Comparison of ENCODE assay signal across 8 cellular contexts in the genomic region with DNA sequence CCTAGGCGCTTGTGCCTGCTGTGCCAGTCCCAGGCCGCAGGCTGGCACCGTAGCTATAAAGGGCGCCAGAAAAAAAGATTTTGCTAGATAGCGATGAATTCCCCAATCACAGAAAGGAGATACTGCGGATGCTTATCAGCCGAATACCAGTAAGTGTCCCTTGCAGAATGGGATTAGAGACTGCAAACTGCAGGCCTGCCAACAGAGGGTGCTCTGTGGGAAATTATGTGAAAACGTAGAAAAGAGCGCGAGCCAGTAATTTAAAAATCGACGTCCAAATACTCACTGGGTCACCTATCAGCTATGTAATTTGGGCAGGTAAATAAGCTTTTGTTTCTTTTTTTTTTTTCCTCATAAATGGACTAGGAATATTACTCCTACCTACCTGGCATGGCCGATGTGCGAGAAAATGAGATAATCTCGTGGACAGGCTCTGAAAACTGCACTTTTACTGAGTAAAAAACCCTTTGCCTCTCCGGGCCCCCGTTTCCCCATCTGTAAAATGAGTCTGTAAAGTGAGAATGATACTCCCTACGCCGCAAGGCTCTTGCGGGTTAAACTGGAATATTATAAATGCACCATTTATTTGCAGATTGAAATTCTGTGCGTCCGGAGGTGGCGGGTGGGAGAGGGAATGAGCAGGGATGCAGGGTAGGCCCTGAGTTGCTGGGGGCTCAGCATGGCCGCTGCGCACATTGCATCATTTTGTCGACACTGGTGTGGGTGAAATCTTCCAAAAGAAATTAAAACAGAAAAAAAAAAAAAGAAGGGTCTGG. TPM values are rescaled to one million over a fixed set of nuclear protein-coding genes. Genes with fewer than 3 reads are reported as not detected.
A peak's percentile ranks its signal among the peaks of the same experiment; 100 is the strongest.
DNase-seq lines count a peak whose midpoint lies in the region; ATAC-seq, FAIRE-seq and TF ChIP-seq lines count a peak whose summit lies in the region.

No MANE protein-coding gene starts in this region.

- H3K23me2 ChIP-seq in H1 (ENCODE audit: low read depth, low read length) = peaks cover 4% of the 10 kb centered on the region

- no peak overlapping the region for H2BK20ac ChIP-seq in H1 (ENCODE audit: low read length)

- H4K20me1 ChIP-seq in H1 (replicated peaks in 1 of 2; ENCODE audit: control insufficient read depth in 1 of 2, insufficient read depth in 2 of 2, low read length in 2 of 2) = peaks cover 0 to 4% of the 10 kb centered on the region in 2 experiments

- POLR2A ChIA-PET in activated CD8-positive, alpha-beta T cell treated with anti-CD3 and anti-CD28 coated beads, Interleukin-2, amount 10 ng/mL, durations not matched to agents 7 days and 5 days (lab: Charles Lee) = interaction anchor here (0.5 to 4.0 kb wide), 11 partner anchors 10 to 473 kb away, joined by 3 to 46 read pairs (median 5); a partner anchor contains a TSS
- POLR2A ChIA-PET in H1 (lab: Charles Lee; ENCODE audit: partially characterized antibody) = interaction anchor here (0.9 to 4.5 kb wide), 7 partner anchors 9 to 492 kb away, joined by 3 to 18 read pairs (median 4); a partner anchor contains a TSS

- H3K56ac ChIP-seq in H1 (replicated peaks; ENCODE audit: insufficient read length, low read depth, low read length) = peak overlapping the region; percentile 85

- no peaks in the 10 kb centered on the region for H3K27me3 Mint-ChIP-seq in activated CD8-positive, alpha-beta T cell treated with anti-CD3 and anti-CD28 coated beads, Interleukin-2, amount 10 ng/mL, durations not matched to agents 7 days and 5 days (ENCODE audit: low read depth)
- no peaks in the 10 kb centered on the region for H3K27me3 Mint-ChIP-seq in mesothelial cell of epicardium (ENCODE audit: low read depth)

- peak overlapping the region; percentile 78; the same call in 1 of the 2 replicates for H3K27ac ChIP-seq in H1 (ENCODE audit: low read depth, low read length)

- peak overlapping the region; percentile 97 for H3K18ac ChIP-seq in H1 (ENCODE audit: extremely low read depth, low read length)

- FAIRE-seq in A204.1 (lab: Jason Lieb, UNC) = peak; percentile 89
- FAIRE-seq in H1 (lab: Jason Lieb, UNC) = no peak

- peaks cover under 1 to 4% (median under 1%) of the 10 kb centered on the region in 4 experiments; a peak in 3 of 8 replicates for H3K36me3 ChIP-seq in H1 (ENCODE audit: control insufficient read depth in 2 of 4, insufficient read depth in 4 of 4, low read length in 3 of 4)

- DNase-seq in HK-2 (ENCODE audit: unreplicated experiment) = peak; percentile 56
- DNase-seq in NCI-H82 treated with DMSO at 0.1 percent for 48 hours (lab: John Stamatoyannopoulos, UW; ENCODE audit: unreplicated experiment) = peak; percentile 61
- DNase-seq in activated CD8-positive, alpha-beta T cell treated with anti-CD3 and anti-CD28 coated beads, Interleukin-2, amount 10 ng/mL, durations not matched to agents 7 days and 5 days = peak; percentile 81
- DNase-seq in H1 (ENCODE audit: low read depth in 1 of 2, low spot score in 2 of 2) = peak in 1 of 2 experiments; percentile 70
- peak in 1 of 2 experiments; percentile 58 for DNase-seq in mesothelial cell of epicardium (ENCODE audit: low spot score in 2 of 2, unreplicated experiment in 2 of 2)
- DNase-seq in stimulated activated CD8-positive, alpha-beta memory T cell treated with anti-CD3 and anti-CD28 coated beads, Interleukin-2, amount 100 ng/mL, for 48 hours (ENCODE audit: low read depth in 2 of 2) = peak; percentile 18 to 55

- no peaks in the 10 kb centered on the region for H3K9me3 ChIP-seq in H1 (ENCODE audit: insufficient read depth in 2 of 2, low read depth in 1 of 2, low read length in 1 of 2)

- H3K4me3 Mint-ChIP-seq in activated CD8-positive, alpha-beta T cell treated with anti-CD3 and anti-CD28 coated beads, Interleukin-2, amount 10 ng/mL, durations not matched to agents 7 days and 5 days = peak overlapping the region; percentile 79
- peak overlapping the region; percentile 87 for H3K4me3 Mint-ChIP-seq in mesothelial cell of epicardium

- peak overlapping the region; percentile 72 to 95 (median 87) for H3K4me3 ChIP-seq in H1 (ENCODE audit: extremely low read depth in 1 of 4, insufficient read depth in 2 of 4, low read depth in 3 of 4, low read length in 4 of 4)

- H2AFZ ChIP-seq in H1 (ENCODE audit: low read length) = no peak overlapping the region

- H3K23ac ChIP-seq in H1 (ENCODE audit: insufficient read length) = no peak overlapping the region

- peaks cover 0 to 2% of the 10 kb centered on the region in 2 experiments; a peak in 1 of 4 replicates for H3K79me2 ChIP-seq in H1 (ENCODE audit: control insufficient read depth in 1 of 2, insufficient read depth in 2 of 2, low read length in 2 of 2)

- no peak overlapping the region for H2AK5ac ChIP-seq in H1 (ENCODE audit: low read depth, low read length)

- no peak; a peak in 1 of 3 replicates for TF ChIP-seq POLR2A in H1 (IDR thresholded peaks at IDR 0.05; ENCODE audit: control extremely low read depth in 1 of 2, low read depth in 2 of 2, low read length in 2 of 2)

- peak overlapping the region; percentile 84; the same call in 1 of the 2 replicates for H4K8ac ChIP-seq in H1 (ENCODE audit: extremely low read depth, insufficient read depth, low read length)

- peaks cover 9% of the 10 kb centered on the region for H3K36me3 Mint-ChIP-seq in activated CD8-positive, alpha-beta T cell treated with anti-CD3 and anti-CD28 coated beads, Interleukin-2, amount 10 ng/mL, durations not matched to agents 7 days and 5 days (ENCODE audit: low read depth)
- peaks cover 2% of the 10 kb centered on the region for H3K36me3 Mint-ChIP-seq in mesothelial cell of epicardium

- TF ChIP-seq EP300 in H1 (IDR thresholded peaks at IDR 0.05; ENCODE audit: borderline replicate concordance in 1 of 2, low read depth in 2 of 2, low read length in 2 of 2) = no peak

- H3K14ac ChIP-seq in H1 (ENCODE audit: insufficient read length) = no peak overlapping the region

- peak overlapping the region; percentile 39 for H4K91ac ChIP-seq in H1 (replicated peaks; ENCODE audit: insufficient read length, low read length)

- peak; percentile 40 for ATAC-seq in GM18511 (IDR thresholded peaks at IDR 0.05; ENCODE audit: unreplicated experiment)
- peak; percentile 14 for ATAC-seq in activated CD8-positive, alpha-beta T cell treated with anti-CD3 and anti-CD28 coated beads, Interleukin-2, amount 10 ng/mL, durations not matched to agents 7 days and 5 days

- H2BK12ac ChIP-seq in H1 (ENCODE audit: low read depth, low read length) = no peak overlapping the region

- H2BK5ac ChIP-seq in H1 (ENCODE audit: low read depth, low read length) = peak overlapping the region; percentile 88; the same call in 1 of the 2 replicates

- no peaks in the 10 kb centered on the region for H3K9me3 Mint-ChIP-seq in activated CD8-positive, alpha-beta T cell treated with anti-CD3 and anti-CD28 coated beads, Interleukin-2, amount 10 ng/mL, durations not matched to agents 7 days and 5 days (ENCODE audit: insufficient read depth)
- no peaks in the 10 kb centered on the region for H3K9me3 Mint-ChIP-seq in mesothelial cell of epicardium

- TF ChIP-seq CTCF in H1 (IDR thresholded peaks at IDR 0.05; ENCODE audit: control extremely low read depth in 1 of 3, insufficient read depth in 1 of 3, low read depth in 1 of 3, low read length in 3 of 3) (peak; percentile 52 to 74 (median 52); a peak in 3 of 4 replicates), mesothelial cell of epicardium (IDR thresholded peaks at IDR 0.05; ENCODE audit: unreplicated experiment) (peak; percentile 79)

- H3K4me1 Mint-ChIP-seq in activated CD8-positive, alpha-beta T cell treated with anti-CD3 and anti-CD28 coated beads, Interleukin-2, amount 10 ng/mL, durations not matched to agents 7 days and 5 days (ENCODE audit: low read depth) = peaks cover 34% of the 10 kb centered on the region
- peaks cover 24% of the 10 kb centered on the region for H3K4me1 Mint-ChIP-seq in mesothelial cell of epicardium

- H3K4ac ChIP-seq in H1 (replicated peaks; ENCODE audit: insufficient read length, low read depth, low read length) = no peak overlapping the region

- H3K4me2 ChIP-seq in H1 (ENCODE audit: insufficient read depth in 1 of 2, low read depth in 2 of 2, low read length in 2 of 2) = peak overlapping the region; percentile 66 to 70

- H3K27me3 ChIP-seq in H1 (replicated peaks in 1 of 4; ENCODE audit: control insufficient read depth in 3 of 4, extremely low read depth in 1 of 4, insufficient read depth in 3 of 4, low read length in 3 of 4) = no peaks in the 10 kb centered on the region

- 9% methylated on average over 26 of the region's 26 CpGs; no CpG with 5 or more reads in 1 of the 2 experiments for WGBS in H1 (ENCODE audit: extremely low coverage in 1 of 2, insufficient coverage in 1 of 2, insufficient read length in 1 of 2, insufficient replicate concordance in 2 of 2, low coverage in 1 of 2, low lambda C conversion rate in 2 of 2, missing lambda C conversion rate in 1 of 2), 2 experiments

- peaks cover 0 to 8% (median 2%) of the 10 kb centered on the region in 4 experiments; a peak in 2 of 7 replicates for H3K4me1 ChIP-seq in H1 (replicated peaks in 1 of 4; ENCODE audit: control insufficient read depth in 3 of 4, insufficient read depth in 4 of 4, low read length in 3 of 4)

- CTCF ChIA-PET in activated CD8-positive, alpha-beta T cell treated with anti-CD3 and anti-CD28 coated beads, Interleukin-2, amount 10 ng/mL, durations not matched to agents 7 days and 5 days (lab: Charles Lee) = interaction anchor here (0.7 to 7.8 kb wide), 20 partner anchors 10 to 634 kb away, joined by 3 to 77 read pairs (median 5); a partner anchor contains a TSS
- CTCF ChIA-PET in H1 (lab: Charles Lee; ENCODE audit: partially characterized antibody) = interaction anchor here (0.7 to 8.6 kb wide), 13 partner anchors 9 to 635 kb away, joined by 3 to 139 read pairs (median 5); a partner anchor contains a TSS

- peak overlapping the region; percentile 76 for H4K5ac ChIP-seq in H1 (ENCODE audit: insufficient read length, low read depth, low read length)

- H2BK120ac ChIP-seq in H1 (replicated peaks; ENCODE audit: low read depth, low read length) = no peak overlapping the region

- H3K27ac Mint-ChIP-seq in activated CD8-positive, alpha-beta T cell treated with anti-CD3 and anti-CD28 coated beads, Interleukin-2, amount 10 ng/mL, durations not matched to agents 7 days and 5 days = peak overlapping the region; percentile 88
- H3K27ac Mint-ChIP-seq in mesothelial cell of epicardium = peak overlapping the region; percentile 97

- H2BK15ac ChIP-seq in H1 (ENCODE audit: low read length) = no peak overlapping the region

- no peaks in the 10 kb centered on the region for H3K79me1 ChIP-seq in H1 (ENCODE audit: low read depth, low read length)

- H3K9ac ChIP-seq in H1 (replicated peaks in 1 of 4; ENCODE audit: extremely low read depth in 1 of 4, low read depth in 3 of 4, low read length in 3 of 4) = peak overlapping the region; percentile 67 to 88 (median 84)

- peak; percentile 28 to 48; a peak in 3 of 4 replicates for TF ChIP-seq RAD21 in H1 (IDR thresholded peaks at IDR 0.05 in 1 of 2, conservative IDR thresholded peaks at IDR 0.05 in 1 of 2; ENCODE audit: low read depth in 2 of 2, low read length in 2 of 2)

RNA-seq across cellular contexts. Expression of a gene that starts 1.2 kb away (rescaled TPM):
- 10 to 100 TPM; 25.2 to 30.5 TPM for total RNA-seq in activated CD8-positive, alpha-beta T cell treated with anti-CD3 and anti-CD28 coated beads, Interleukin-2, amount 10 ng/mL, durations not matched to agents 7 days and 5 days
- total RNA-seq in H1 (2021; fragmentation: NEBNext Ultra II Directional; extraction: Animal tissue kit (Norgen Biotek cat#: 25700)) = 18.7 and 19.5 TPM in 2 replicates
- 11.0 and 13.7 TPM in 2 replicates for polyA plus RNA-seq in H1 (2011; rRNA removed)
- 11.4 TPM for polyA plus RNA-seq in H1 (2011; cell fraction: cytosol; rRNA removed)
- polyA plus RNA-seq in H1 (2011; cell fraction: nucleus; rRNA removed) = 33.9 TPM
- 18.7 to 20.9 TPM (median 19.7 TPM) in 4 replicates for polyA plus RNA-seq in H1 (2012, experiment 1 of 2)
- polyA plus RNA-seq in H1 (2012, experiment 2 of 2) = 13.1 TPM
- 23.1 TPM for polyA plus RNA-seq in H1 (2013, experiment 1 of 2)
- polyA plus RNA-seq in H1 (2013, experiment 2 of 2) = 17.5 TPM
- polyA minus RNA-seq in H1 (2011; rRNA and poly(A)+ RNA removed) = 23.3 and 24.9 TPM in 2 replicates
- polyA minus RNA-seq in H1 (2011; cell fraction: cytosol; rRNA and poly(A)+ RNA removed) = 7.3 TPM
- 21.1 TPM for polyA minus RNA-seq in H1 (2011; cell fraction: nucleus; rRNA and poly(A)+ RNA removed)
- 44.0 to 50.4 TPM (median 47.6 TPM) in 3 replicates for total RNA-seq in mesothelial cell of epicardium

RNA-seq across cellular contexts. Expression of a gene that starts 26.8 kb away (rescaled TPM):
- total RNA-seq in activated CD8-positive, alpha-beta T cell treated with anti-CD3 and anti-CD28 coated beads, Interleukin-2, amount 10 ng/mL, durations not matched to agents 7 days and 5 days = not detected
- 2.1 TPM in 2 replicates for total RNA-seq in H1 (2021; fragmentation: NEBNext Ultra II Directional; extraction: Animal tissue kit (Norgen Biotek cat#: 25700))
- 1.7 and 3.9 TPM in 2 replicates for polyA plus RNA-seq in H1 (2011; rRNA removed)
- polyA plus RNA-seq in H1 (2011; cell fraction: cytosol; rRNA removed) = 1.8 TPM
- polyA plus RNA-seq in H1 (2011; cell fraction: nucleus; rRNA removed) = 2.2 TPM
- 2.5 to 3.1 TPM (median 2.8 TPM) in 4 replicates for polyA plus RNA-seq in H1 (2012, experiment 1 of 2)
- 1.5 TPM for polyA plus RNA-seq in H1 (2012, experiment 2 of 2)
- polyA plus RNA-seq in H1 (2013, experiment 1 of 2) = 1.4 TPM
- 1.4 TPM for polyA plus RNA-seq in H1 (2013, experiment 2 of 2)
- polyA minus RNA-seq in H1 (2011; rRNA and poly(A)+ RNA removed) = 5.1 and 10.7 TPM in 2 replicates
- polyA minus RNA-seq in H1 (2011; cell fraction: cytosol; rRNA and poly(A)+ RNA removed) = 4.6 TPM
- 4.2 TPM for polyA minus RNA-seq in H1 (2011; cell fraction: nucleus; rRNA and poly(A)+ RNA removed)
- 0.16 to 0.18 TPM (median 0.18 TPM) in 3 replicates for total RNA-seq in mesothelial cell of epicardium
